In genomic region chr19:14352526-14352925, GRCh38 we compare ENCODE assay signal across 16 cellular contexts. TPM values are rescaled to one million over a fixed set of nuclear protein-coding genes. Genes with fewer than 3 reads are reported as not detected.
DNase-seq lines count a peak whose midpoint lies in the region; ATAC-seq and TF ChIP-seq lines count a peak whose summit lies in the region.
"Had no signal": no experiment of that assay in that cellular context is flagged by ENCODE, and none has a peak within 500 bp of the region (broad histone marks: within the 10 kb centered on the region; RNA-seq: fewer than 3 reads in every experiment).

No MANE protein-coding gene starts in this region.

- no peaks in the 10 kb centered on the region for H3K9me2 ChIP-seq in HCT116 (ENCODE audit: insufficient read depth)

- no peak overlapping the region for H3K4me3 ChIP-seq in HCT116 (replicated peaks in 1 of 2; ENCODE audit: low read depth in 1 of 2, low read length in 2 of 2)
- H3K4me3 ChIP-seq: HAP-1 had no signal

- H3K36me3 Mint-ChIP-seq in activated T-cell treated with anti-CD3 and anti-CD28 coated beads, Interleukin-2, amount 50 U/mL, for 72 hours (ENCODE audit: insufficient read depth in 2 of 2): no peaks in the 10 kb centered on the region
- no peaks in the 10 kb centered on the region for H3K36me3 Mint-ChIP-seq in activated T-helper 17 cell treated with anti-CD3 and anti-CD28 coated beads, Interleukin-2, amount 50 U/mL, for 72 hours (ENCODE audit: low read depth)
- H3K36me3 Mint-ChIP-seq in stimulated activated effector memory CD8-positive, alpha-beta T cell treated with anti-CD3 and anti-CD28 coated beads, Interleukin-12 subunit alpha, Interleukin-12 subunit beta, amount 100 ng/mL, for 72 hours: peaks cover 15% of the 10 kb centered on the region

- RAD21 ChIA-PET in HCT116 (lab: Charles Lee; ENCODE audit: low non-redundant PET in 1 of 2, low total read pairs in 2 of 2, uncharacterized antibody in 2 of 2, unreplicated experiment in 2 of 2): interaction anchor here in 1 of 2 experiments (1.0 kb wide), 1 partner anchor 11 kb away, joined by 7 read pairs; no protein-coding TSS in a partner anchor

- no peaks in the 10 kb centered on the region for H3K27me3 Mint-ChIP-seq in activated T-cell treated with anti-CD3 and anti-CD28 coated beads, Interleukin-2, amount 50 U/mL, for 72 hours (ENCODE audit: low read depth)
- no peaks in the 10 kb centered on the region for H3K27me3 Mint-ChIP-seq in activated T-helper 17 cell treated with anti-CD3 and anti-CD28 coated beads, Interleukin-2, amount 50 U/mL, for 72 hours

- H4K20me1 ChIP-seq in HCT116 (ENCODE audit: insufficient read depth): no peaks in the 10 kb centered on the region

- peak overlapping the region; percentile 35; the same call in 1 of the 2 replicates for H3K27ac ChIP-seq in HCT116 (ENCODE audit: low read depth, low read length)

- no peak for TF ChIP-seq RAD21 in HCT116 (IDR thresholded peaks at IDR 0.05; ENCODE audit: low read depth)

- H3K4me2 ChIP-seq in HCT116 (ENCODE audit: low read length): peak overlapping the region; percentile 72; the same call in 1 of the 2 replicates

- no peaks in the 10 kb centered on the region for H3K9me3 Mint-ChIP-seq in activated T-cell treated with anti-CD3 and anti-CD28 coated beads, Interleukin-2, amount 50 U/mL, for 72 hours
- H3K9me3 Mint-ChIP-seq in activated T-helper 17 cell treated with anti-CD3 and anti-CD28 coated beads, Interleukin-2, amount 50 U/mL, for 72 hours: no peaks in the 10 kb centered on the region
- H3K9me3 Mint-ChIP-seq in stimulated activated effector memory CD8-positive, alpha-beta T cell treated with anti-CD3 and anti-CD28 coated beads, Interleukin-12 subunit alpha, Interleukin-12 subunit beta, amount 100 ng/mL, for 72 hours: no peaks in the 10 kb centered on the region

- no peak for DNase-seq in activated T-cell treated with anti-CD3 and anti-CD28 coated beads, Interleukin-2, amount 50 U/mL, for 72 hours
- DNase-seq in activated T-cell treated with anti-CD3 and anti-CD28 coated beads for 4 hours (no peak), HCT116 (ENCODE audit: low read depth, low spot score) (no peak), T1000 (lab: John Stamatoyannopoulos, UW) (no peak), NCI-H748 (lab: John Stamatoyannopoulos, UW; ENCODE audit: unreplicated experiment) (no peak)
- DNase-seq in stimulated activated effector memory CD8-positive, alpha-beta T cell treated with anti-CD3 and anti-CD28 coated beads, Interleukin-12 subunit alpha, Interleukin-12 subunit beta, amount 100 ng/mL, for 72 hours (ENCODE audit: low spot score in 2 of 2): no peak
- DNase-seq: Calu3; DMS79; NCI-H187 treated with DMSO at 0.1 percent for 48 hours; NCI-H446; NCI-H69; NK-92 treated with Interleukin-12 subunit alpha and Interleukin-12 subunit beta, amount 100 ng/mL, for 24 hours; RPMI8226; SIG-M5 had no signal

- peaks cover 30 to 50% of the 10 kb centered on the region in 2 experiments for H3K4me1 ChIP-seq in HCT116 (ENCODE audit: control insufficient read depth in 1 of 2, insufficient read depth in 2 of 2, low read length in 2 of 2)

- H2AFZ ChIP-seq in HCT116 (ENCODE audit: low read depth, low read length, poor library complexity, severe bottlenecking): no peak overlapping the region

- no TSS peak for BruUV-seq in HCT116 (replicated peaks; lab: Mats Ljungman, UMichigan)

- H3K27me3 ChIP-seq in HCT116 (ENCODE audit: insufficient read depth, low read length): no peaks in the 10 kb centered on the region

- H3K36me3 ChIP-seq in HCT116 (ENCODE audit: control insufficient read depth in 1 of 2, insufficient read depth in 2 of 2, low read length in 2 of 2): no peaks in the 10 kb centered on the region
- H3K36me3 ChIP-seq: HAP-1 had no signal

- POLR2A ChIA-PET in HCT116 (lab: Charles Lee): no interaction called here

- CTCF ChIA-PET in HCT116 (lab: Charles Lee): interaction anchor here (0.6 to 1.0 kb wide), 3 partner anchors 50 to 204 kb away, joined by 3 to 4 read pairs (median 3); no protein-coding TSS in a partner anchor

- intact Hi-C loops in HCT116 (cut with micrococcal nuclease): no loop called here

- peak overlapping the region; percentile 23 for H3K9ac ChIP-seq in HCT116 (ENCODE audit: low read length)

- TF ChIP-seq POLR2A in HCT116 (IDR thresholded peaks at IDR 0.05; ENCODE audit: borderline replicate concordance, extremely low read depth, insufficient read depth, insufficient read length): no peak

- H3K27ac Mint-ChIP-seq in activated T-cell treated with anti-CD3 and anti-CD28 coated beads, Interleukin-2, amount 50 U/mL, for 72 hours: peak overlapping the region; percentile 12
- no peak overlapping the region for H3K27ac Mint-ChIP-seq in activated T-helper 17 cell treated with anti-CD3 and anti-CD28 coated beads, Interleukin-2, amount 50 U/mL, for 72 hours
- peak overlapping the region; percentile 79 for H3K27ac Mint-ChIP-seq in stimulated activated effector memory CD8-positive, alpha-beta T cell treated with anti-CD3 and anti-CD28 coated beads, Interleukin-12 subunit alpha, Interleukin-12 subunit beta, amount 100 ng/mL, for 72 hours

- no peak overlapping the region for H3K4me3 Mint-ChIP-seq in activated T-cell treated with anti-CD3 and anti-CD28 coated beads, Interleukin-2, amount 50 U/mL, for 72 hours
- H3K4me3 Mint-ChIP-seq in activated T-helper 17 cell treated with anti-CD3 and anti-CD28 coated beads, Interleukin-2, amount 50 U/mL, for 72 hours: peak overlapping the region; percentile 62
- H3K4me3 Mint-ChIP-seq in stimulated activated effector memory CD8-positive, alpha-beta T cell treated with anti-CD3 and anti-CD28 coated beads, Interleukin-12 subunit alpha, Interleukin-12 subunit beta, amount 100 ng/mL, for 72 hours: peak overlapping the region; percentile 42

- H3K9me3 ChIP-seq in HCT116 (ENCODE audit: control insufficient read depth in 1 of 2, insufficient read depth in 1 of 2, low read depth in 1 of 2, low read length in 2 of 2): no peaks in the 10 kb centered on the region
- H3K9me3 ChIP-seq: HAP-1 had no signal

- no peak for ATAC-seq in activated T-cell treated with anti-CD3 and anti-CD28 coated beads, Interleukin-2, amount 50 U/mL, for 72 hours (replicated peaks in 1 of 2)
- no peak for ATAC-seq in HCT116
- ATAC-seq in activated T-helper 17 cell treated with anti-CD3 and anti-CD28 coated beads, Interleukin-2, amount 50 U/mL, for 72 hours (replicated peaks): no peak
- no peak for ATAC-seq in stimulated activated effector memory CD8-positive, alpha-beta T cell treated with anti-CD3 and anti-CD28 coated beads, Interleukin-12 subunit alpha, Interleukin-12 subunit beta, amount 100 ng/mL, for 72 hours

- H3K4me1 Mint-ChIP-seq in activated T-cell treated with anti-CD3 and anti-CD28 coated beads, Interleukin-2, amount 50 U/mL, for 72 hours (ENCODE audit: low read depth): peaks cover 55% of the 10 kb centered on the region
- peaks cover 32% of the 10 kb centered on the region for H3K4me1 Mint-ChIP-seq in activated T-helper 17 cell treated with anti-CD3 and anti-CD28 coated beads, Interleukin-2, amount 50 U/mL, for 72 hours
- peaks cover 53% of the 10 kb centered on the region for H3K4me1 Mint-ChIP-seq in stimulated activated effector memory CD8-positive, alpha-beta T cell treated with anti-CD3 and anti-CD28 coated beads, Interleukin-12 subunit alpha, Interleukin-12 subunit beta, amount 100 ng/mL, for 72 hours

- H3K79me2 ChIP-seq in HCT116 (ENCODE audit: insufficient read depth, low read length): no peaks in the 10 kb centered on the region

- no peak for TF ChIP-seq CTCF in HCT116 (IDR thresholded peaks at IDR 0.05 in 2 of 3, conservative IDR thresholded peaks at IDR 0.05 in 1 of 3; ENCODE audit: borderline replicate concordance in 1 of 3, insufficient read depth in 1 of 3, low read depth in 2 of 3, low read length in 2 of 3)

TF ChIP-seq in HCT116, 20 proteins besides CTCF, POLR2A, EP300 and RAD21:
- TF ChIP-seq ZNF274 (IDR thresholded peaks at IDR 0.05; ENCODE audit: low read depth, low read length) (no peak), SIN3A (IDR thresholded peaks at IDR 0.05; ENCODE audit: low read depth) (no peak), MAX (IDR thresholded peaks at IDR 0.05) (no peak), EZH2phosphoT487 (IDR thresholded peaks at IDR 0.05; ENCODE audit: borderline replicate concordance) (no peak), SRF (IDR thresholded peaks at IDR 0.05; ENCODE audit: low read depth) (no peak), ZBTB33 (IDR thresholded peaks at IDR 0.05; ENCODE audit: extremely low read depth, insufficient replicate concordance, low read length) (no peak), ZFX (IDR thresholded peaks at IDR 0.05) (no peak), FOSL1 (IDR thresholded peaks at IDR 0.05; ENCODE audit: low read depth) (no peak)

RNA-seq across cellular contexts. Expression of gene ADGRE5, which starts 28.7 kb away (rescaled TPM):
- 100 to 1,000 TPM; 316 to 369 TPM for total RNA-seq in activated T-cell treated with anti-CD3 and anti-CD28 coated beads, Interleukin-2, amount 50 U/mL, for 72 hours
- 98.1 TPM for total RNA-seq in HCT116 (2021; ENCODE audit: unreplicated experiment)
- 127 and 132 TPM in 2 replicates for polyA plus RNA-seq in HCT116 (2012)
- total RNA-seq in activated T-helper 17 cell treated with anti-CD3 and anti-CD28 coated beads, Interleukin-2, amount 50 U/mL, for 72 hours: 100 to 1,000 TPM; 184 to 261 TPM

Comparison
In these comparisons a context has a peak if more than half of its experiments do, and no peak if none do; other contexts are left out.
1. H3K4me3 Mint-ChIP-seq: peak in activated T-helper 17 cell treated with anti-CD3 and anti-CD28 coated beads, Interleukin-2, amount 50 U/mL, for 72 hours (single experiment) and stimulated activated effector memory CD8-positive, alpha-beta T cell treated with anti-CD3 and anti-CD28 coated beads, Interleukin-12 subunit alpha, Interleukin-12 subunit beta, amount 100 ng/mL, for 72 hours (single experiment); none in activated T-cell treated with anti-CD3 and anti-CD28 coated beads, Interleukin-2, amount 50 U/mL, for 72 hours (0 of 2).